In genomic region chr3:51139616-51140015, GRCh38 we compare ENCODE assay signal across 26 cellular contexts.
"Had no signal": no experiment of that assay in that cellular context is flagged by ENCODE, and none has a peak within 500 bp of the region (broad histone marks: within the 10 kb centered on the region; RNA-seq: fewer than 3 reads in every experiment).

No MANE protein-coding gene starts in this region.

- H3K4me3 ChIP-seq: pancreas, psoas muscle, right lobe of liver, sigmoid colon, stomach, thoracic aorta, tibial nerve, upper lobe of left lung, vagina had no signal

- DNase-seq: naive B cell; naive thymus-derived CD8-positive, alpha-beta T cell; nephron progenitor cell; nucleus accumbens; pancreas; psoas muscle; retina; right cardiac atrium; right lobe of liver; sigmoid colon; small intestine; stimulated activated CD4-positive, alpha-beta T cell treated with anti-CD3 and anti-CD28 coated beads, Interleukin-15, amount 100 ng/mL, for 24 hours; stimulated activated CD4-positive, alpha-beta T cell treated with anti-CD3 and anti-CD28 coated beads, Interleukin-2, amount 100 ng/mL, for 24 hours; stimulated activated CD4-positive, alpha-beta T cell treated with anti-CD3 and anti-CD28 coated beads, Interleukin-2, amount 100 ng/mL, for 48 hours; stimulated activated CD4-positive, alpha-beta T cell treated with anti-CD3 and anti-CD28 coated beads, Interleukin-4, amount 100 ng/mL, for 24 hours; stimulated activated naive B cell treated with anti-CD40 and anti-IgM and Interleukin-4, amounts not matched to agents 10 μg/mL and 1 μg/mL and 100 μg/mL, for 72 hours; stimulated activated naive CD4-positive, alpha-beta T cell treated with Interleukin-2 at 50 U/mL for 16 hours; stomach; trophoblast cell; upper lobe of left lung had no signal

- H3K36me3 ChIP-seq: neutrophil, pancreas, right lobe of liver, sigmoid colon, stomach, thoracic aorta, tibial nerve, upper lobe of left lung, vagina had no signal

- H3K27me3 ChIP-seq: neutrophil, pancreas, right lobe of liver, sigmoid colon, stomach, tibial nerve, upper lobe of left lung, vagina had no signal

- H3K9me3 ChIP-seq: neutrophil, pancreas, psoas muscle, right lobe of liver, stomach, thoracic aorta, upper lobe of left lung, vagina had no signal

- H3K4me1 ChIP-seq: pancreas, psoas muscle, right lobe of liver, sigmoid colon, stomach, tibial nerve, upper lobe of left lung, vagina had no signal

- H3K27ac ChIP-seq: neutrophil, pancreas, psoas muscle, right lobe of liver, sigmoid colon, stomach, thoracic aorta, tibial nerve, upper lobe of left lung, vagina had no signal

- ATAC-seq: naive thymus-derived CD8-positive, alpha-beta T cell; natural killer cell treated with Interleukin-12 subunit alpha and Interleukin-12 subunit beta and Interleukin-15 and Interleukin-18, amount 100 ng/mL, for 72 hours; pancreas; psoas muscle; right cardiac atrium; right lobe of liver; stimulated activated effector memory CD8-positive, alpha-beta T cell treated with anti-CD3 and anti-CD28 coated beads, Interleukin-12 subunit alpha, Interleukin-12 subunit beta, amount 100 ng/mL, for 72 hours; stimulated activated naive B cell treated with anti-CD40 and anti-IgM and Interleukin-4, amounts not matched to agents 10 μg/mL and 1 μg/mL and 100 μg/mL, for 72 hours had no signal
